ENCODE assay signal across 12 cellular contexts in genomic region chr10:127649642-127650041, GRCh38.
DNase-seq lines count a peak whose midpoint lies in the region; ATAC-seq and TF ChIP-seq lines count a peak whose summit lies in the region.
"Had no signal": no experiment of that assay in that cellular context is flagged by ENCODE, and none has a peak within 500 bp of the region (broad histone marks: within the 10 kb centered on the region; RNA-seq: fewer than 3 reads in every experiment).

No MANE protein-coding gene starts in this region.

- TF ChIP-seq POLR2A in NB4 (IDR thresholded peaks at IDR 0.05; ENCODE audit: extremely low read depth, insufficient read length): no peak

- TF ChIP-seq CTCF in NB4 (IDR thresholded peaks at IDR 0.05; ENCODE audit: low read depth, low read length) (peak; percentile 55), fibroblast of mammary gland (conservative IDR thresholded peaks at IDR 0.05; ENCODE audit: control insufficient read depth, insufficient read depth, low read depth, low read length) (peak; percentile 23)

- no peaks in the 10 kb centered on the region for H3K4me1 ChIP-seq in CD8-positive, alpha-beta memory T cell (ENCODE audit: insufficient read depth, low read length)
- H3K4me1 ChIP-seq: BLaER1 had no signal

- no peaks in the 10 kb centered on the region for H3K4me1 Mint-ChIP-seq in stimulated activated effector memory CD8-positive, alpha-beta T cell treated with anti-CD3 and anti-CD28 coated beads, Interleukin-12 subunit alpha, Interleukin-12 subunit beta, amount 100 ng/mL, for 72 hours
- H3K4me1 Mint-ChIP-seq in CD8-positive, alpha-beta memory T cell: no peaks in the 10 kb centered on the region
- H3K4me1 Mint-ChIP-seq: activated naive CD4-positive, alpha-beta T cell treated with anti-CD3 and anti-CD28 coated beads, Interleukin-2, amount 50 U/mL, for 24 hours had no signal

- no peaks in the 10 kb centered on the region for H3K36me3 Mint-ChIP-seq in stimulated activated effector memory CD8-positive, alpha-beta T cell treated with anti-CD3 and anti-CD28 coated beads, Interleukin-12 subunit alpha, Interleukin-12 subunit beta, amount 100 ng/mL, for 72 hours
- H3K36me3 Mint-ChIP-seq in CD8-positive, alpha-beta memory T cell: no peaks in the 10 kb centered on the region
- H3K36me3 Mint-ChIP-seq: activated naive CD4-positive, alpha-beta T cell treated with anti-CD3 and anti-CD28 coated beads, Interleukin-2, amount 50 U/mL, for 24 hours had no signal

- no peak overlapping the region for H3K4me3 Mint-ChIP-seq in stimulated activated effector memory CD8-positive, alpha-beta T cell treated with anti-CD3 and anti-CD28 coated beads, Interleukin-12 subunit alpha, Interleukin-12 subunit beta, amount 100 ng/mL, for 72 hours
- no peak overlapping the region for H3K4me3 Mint-ChIP-seq in CD8-positive, alpha-beta memory T cell
- H3K4me3 Mint-ChIP-seq: activated naive CD4-positive, alpha-beta T cell treated with anti-CD3 and anti-CD28 coated beads, Interleukin-2, amount 50 U/mL, for 24 hours had no signal

- no peaks in the 10 kb centered on the region for H3K27me3 ChIP-seq in CD8-positive, alpha-beta memory T cell (ENCODE audit: insufficient read depth, low read length, poor library complexity, severe bottlenecking)
- H3K27me3 ChIP-seq: BLaER1 had no signal

- DNase-seq in activated CD4-positive, alpha-beta T cell treated with anti-CD3 and anti-CD28 coated beads for 48 hours: peak; percentile 11
- no peak for DNase-seq in activated CD4-positive, alpha-beta T cell treated with anti-CD3 and anti-CD28 coated beads for 4 hours
- DNase-seq in NB4 (ENCODE audit: low read depth) (peak; percentile 37), fibroblast of mammary gland (ENCODE audit: low read depth) (peak; percentile 5), DMS153 treated with DMSO at 0.1 percent for 48 hours (lab: John Stamatoyannopoulos, UW; ENCODE audit: unreplicated experiment) (no peak)
- no peak for DNase-seq in stimulated activated effector memory CD8-positive, alpha-beta T cell treated with anti-CD3 and anti-CD28 coated beads, Interleukin-12 subunit alpha, Interleukin-12 subunit beta, amount 100 ng/mL, for 72 hours (ENCODE audit: low spot score in 2 of 2)
- no peak for DNase-seq in CD8-positive, alpha-beta memory T cell
- DNase-seq: effector CD8-positive, alpha-beta T cell; GOT3 had no signal

- H3K4me3 ChIP-seq in NB4 (ENCODE audit: low read depth, low read length): no peak overlapping the region
- H3K4me3 ChIP-seq in fibroblast of mammary gland (ENCODE audit: control insufficient read depth, low read depth, low read length): no peak overlapping the region
- no peak overlapping the region for H3K4me3 ChIP-seq in CD8-positive, alpha-beta memory T cell (ENCODE audit: low read length)
- H3K4me3 ChIP-seq: BLaER1 had no signal

- no peaks in the 10 kb centered on the region for H3K9me3 ChIP-seq in CD8-positive, alpha-beta memory T cell (ENCODE audit: low read length)
- H3K9me3 ChIP-seq: BLaER1 had no signal

- peak; percentile 13 for ATAC-seq in stimulated activated effector memory CD8-positive, alpha-beta T cell treated with anti-CD3 and anti-CD28 coated beads, Interleukin-12 subunit alpha, Interleukin-12 subunit beta, amount 100 ng/mL, for 72 hours
- no peak for ATAC-seq in HG02763 (IDR thresholded peaks at IDR 0.05; ENCODE audit: unreplicated experiment)

- peaks cover 0 to 2% of the 10 kb centered on the region in 2 donors for H3K27me3 Mint-ChIP-seq in CD8-positive, alpha-beta memory T cell

- H3K9me3 Mint-ChIP-seq in stimulated activated effector memory CD8-positive, alpha-beta T cell treated with anti-CD3 and anti-CD28 coated beads, Interleukin-12 subunit alpha, Interleukin-12 subunit beta, amount 100 ng/mL, for 72 hours: no peaks in the 10 kb centered on the region
- no peaks in the 10 kb centered on the region for H3K9me3 Mint-ChIP-seq in CD8-positive, alpha-beta memory T cell
- H3K9me3 Mint-ChIP-seq: activated naive CD4-positive, alpha-beta T cell treated with anti-CD3 and anti-CD28 coated beads, Interleukin-2, amount 50 U/mL, for 24 hours had no signal

- CTCF ChIA-PET in CD8-positive, alpha-beta memory T cell (lab: Charles Lee): no interaction called here

- H3K36me3 ChIP-seq in CD8-positive, alpha-beta memory T cell (ENCODE audit: insufficient read depth, low read length): no peaks in the 10 kb centered on the region
- H3K36me3 ChIP-seq: BLaER1 had no signal

- POLR2A ChIA-PET in CD8-positive, alpha-beta memory T cell (lab: Charles Lee): no interaction called here

- H3K27ac ChIP-seq in CD8-positive, alpha-beta memory T cell (ENCODE audit: low read depth, low read length): no peak overlapping the region
- H3K27ac ChIP-seq: BLaER1 had no signal

- no peak overlapping the region for H3K27ac Mint-ChIP-seq in stimulated activated effector memory CD8-positive, alpha-beta T cell treated with anti-CD3 and anti-CD28 coated beads, Interleukin-12 subunit alpha, Interleukin-12 subunit beta, amount 100 ng/mL, for 72 hours
- H3K27ac Mint-ChIP-seq in CD8-positive, alpha-beta memory T cell: no peak overlapping the region
- H3K27ac Mint-ChIP-seq: activated naive CD4-positive, alpha-beta T cell treated with anti-CD3 and anti-CD28 coated beads, Interleukin-2, amount 50 U/mL, for 24 hours had no signal

Comparison
In these comparisons a context has a peak if more than half of its experiments do, and no peak if none do; other contexts are left out.
1. DNase-seq: peak in activated CD4-positive, alpha-beta T cell treated with anti-CD3 and anti-CD28 coated beads for 48 hours (single experiment), NB4 (single experiment) and fibroblast of mammary gland (single experiment); none in activated CD4-positive, alpha-beta T cell treated with anti-CD3 and anti-CD28 coated beads for 4 hours (0 of 2), stimulated activated effector memory CD8-positive, alpha-beta T cell treated with anti-CD3 and anti-CD28 coated beads, Interleukin-12 subunit alpha, Interleukin-12 subunit beta, amount 100 ng/mL, for 72 hours (0 of 2), DMS153 treated with DMSO at 0.1 percent for 48 hours (single experiment) and CD8-positive, alpha-beta memory T cell (0 of 5).